In the genomic region with DNA sequence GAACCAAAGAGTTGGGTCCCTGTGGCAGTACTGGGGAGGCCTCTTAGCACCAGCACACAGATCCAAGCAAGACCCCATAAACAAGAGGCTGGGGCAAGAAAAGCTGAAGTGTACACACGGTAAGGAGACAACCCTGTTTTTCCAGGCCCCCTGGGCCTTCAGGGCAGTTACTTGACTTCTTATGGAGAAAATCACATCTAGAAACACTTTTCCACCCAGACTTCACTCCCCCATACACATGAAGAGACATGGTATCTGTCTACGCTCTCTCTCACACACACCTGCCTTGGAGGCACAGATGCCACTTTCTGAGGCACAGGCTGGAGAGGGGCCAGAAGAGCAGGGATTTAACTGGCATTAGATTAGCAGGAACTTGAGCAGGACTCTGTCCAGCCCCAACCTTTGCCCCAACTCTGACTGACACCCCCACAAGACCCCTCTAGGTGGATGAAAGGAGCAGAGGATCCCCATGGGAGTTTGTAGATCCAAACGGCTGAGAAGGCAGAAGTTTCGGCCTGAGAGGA, we compare ENCODE assay signal across 9 cellular contexts. TPM values are rescaled to one million over a fixed set of nuclear protein-coding genes. Genes with fewer than 3 reads are reported as not detected.
DNase-seq lines count a peak whose midpoint lies in the region; ATAC-seq and TF ChIP-seq lines count a peak whose summit lies in the region.
"Had no signal": no experiment of that assay in that cellular context is flagged by ENCODE, and none has a peak within 500 bp of the region (broad histone marks: within the 10 kb centered on the region; RNA-seq: fewer than 3 reads in every experiment).

No MANE protein-coding gene starts in this region.

- TF ChIP-seq CTCF in adrenal gland (IDR thresholded peaks at IDR 0.05) (no peak), liver (IDR thresholded peaks at IDR 0.05; ENCODE audit: low read depth, low read length, missing input control) (no peak), thoracic aorta (IDR thresholded peaks at IDR 0.05) (no peak)

- no peak for DNase-seq in activated T-cell treated with anti-CD3 and anti-CD28 coated beads, Interleukin-2, amount 50 U/mL, for 4 hours
- DNase-seq in activated T-cell treated with anti-CD3 and anti-CD28 coated beads, Interleukin-2, amount 50 U/mL, for 48 hours, result no peak
- peak in 3 of 7 donors; percentile 38 to 70 (median 43) for DNase-seq in adrenal gland
- DNase-seq in thoracic aorta (ENCODE audit: low spot score), result no peak
- DNase-seq in H4 (ENCODE audit: low spot score), result no peak
- DNase-seq: DMS153 had no signal

- H3K4me3 ChIP-seq in adrenal gland (peak overlapping the region in 1 of 4 donors; percentile 100), liver (ENCODE audit: low read depth in 1 of 3, low read length in 3 of 3) (peak overlapping the region; percentile 86 to 94 (median 90)), thoracic aorta (peak overlapping the region; percentile 89)

- H3K4me1 Mint-ChIP-seq in activated T-cell treated with anti-CD3 and anti-CD28 coated beads, Interleukin-2, amount 50 U/mL, for 4 hours (ENCODE audit: low read depth), result peaks cover 52% of the 10 kb centered on the region

- H3K36me3 ChIP-seq in adrenal gland (replicated peaks in 1 of 2) (peaks cover 0 to 17% of the 10 kb centered on the region in 2 donors), liver (ENCODE audit: control insufficient read depth in 4 of 4, insufficient read depth in 3 of 4, low read depth in 1 of 4, low read length in 3 of 4) (peaks cover 9 to 16% (median 13%) of the 10 kb centered on the region in 4 donors), thoracic aorta (peaks cover 15% of the 10 kb centered on the region)

- H3K36me3 Mint-ChIP-seq in activated T-cell treated with anti-CD3 and anti-CD28 coated beads, Interleukin-2, amount 50 U/mL, for 4 hours (ENCODE audit: insufficient read depth), result peaks cover 11% of the 10 kb centered on the region

- no peaks in the 10 kb centered on the region for H3K27me3 ChIP-seq in adrenal gland
- no peaks in the 10 kb centered on the region for H3K27me3 ChIP-seq in liver (ENCODE audit: control insufficient read depth in 4 of 4, insufficient read depth in 4 of 4, low read length in 3 of 4)
- no peaks in the 10 kb centered on the region for H3K27me3 ChIP-seq in thoracic aorta (replicated peaks; ENCODE audit: insufficient read depth)

- TF ChIP-seq POLR2A in adrenal gland (IDR thresholded peaks at IDR 0.05), result no peak

- peak overlapping the region; percentile 93 to 98 for H3K9ac ChIP-seq in liver (ENCODE audit: low read depth in 1 of 2, low read length in 2 of 2)

- H3K27ac ChIP-seq in adrenal gland (peak overlapping the region; percentile 87 to 98 (median 94)), liver (ENCODE audit: low read depth in 1 of 2, low read length in 2 of 2) (peak overlapping the region; percentile 89 to 90), thoracic aorta (peak overlapping the region; percentile 92 to 94)

- TF ChIP-seq RAD21 in liver (IDR thresholded peaks at IDR 0.05), result no peak

- peaks cover 53 to 58% of the 10 kb centered on the region in 2 donors for H3K4me1 ChIP-seq in adrenal gland (replicated peaks in 1 of 2)
- peaks cover 8 to 69% (median 55%) of the 10 kb centered on the region in 4 donors for H3K4me1 ChIP-seq in liver (ENCODE audit: control insufficient read depth in 4 of 4, insufficient read depth in 4 of 4, low read length in 3 of 4)
- peaks cover 34 to 60% of the 10 kb centered on the region in 2 donors for H3K4me1 ChIP-seq in thoracic aorta (ENCODE audit: control insufficient read depth in 1 of 2, low read depth in 2 of 2)

- H3K9me3 ChIP-seq in adrenal gland (replicated peaks in 1 of 3) (no peaks in the 10 kb centered on the region), liver (ENCODE audit: control insufficient read depth in 4 of 4, low read length in 3 of 4) (no peaks in the 10 kb centered on the region), thoracic aorta (no peaks in the 10 kb centered on the region)

- intact Hi-C loops in adrenal gland (cut with DNase I), result no loop called here

- H3K4me3 Mint-ChIP-seq in activated T-cell treated with anti-CD3 and anti-CD28 coated beads, Interleukin-2, amount 50 U/mL, for 4 hours, result peak overlapping the region; percentile 89

- no peaks in the 10 kb centered on the region for H3K27me3 Mint-ChIP-seq in activated T-cell treated with anti-CD3 and anti-CD28 coated beads, Interleukin-2, amount 50 U/mL, for 4 hours (ENCODE audit: low read depth)

- WGBS in adrenal gland, 4 donors, result 38 to 57% (median 52%) methylated on average over 4 of the region's 4 CpGs
- WGBS in liver, result 22% methylated on average over 4 of the region's 4 CpGs

- H3K9me3 Mint-ChIP-seq in activated T-cell treated with anti-CD3 and anti-CD28 coated beads, Interleukin-2, amount 50 U/mL, for 4 hours, result no peaks in the 10 kb centered on the region

- ATAC-seq in activated T-cell treated with anti-CD3 and anti-CD28 coated beads, Interleukin-2, amount 50 U/mL, for 4 hours, result no peak
- ATAC-seq in thoracic aorta (ENCODE audit: insufficient number of reproducible peaks, low FRiP score, low read depth) (no peak), GM21390 (IDR thresholded peaks at IDR 0.05; ENCODE audit: unreplicated experiment) (no peak), GM18520 (IDR thresholded peaks at IDR 0.05; ENCODE audit: unreplicated experiment) (no peak)

TF ChIP-seq in liver, 16 proteins besides CTCF, POLR2A, EP300 and RAD21 (continues in another document):
- TF ChIP-seq FOXA1 (IDR thresholded peaks at IDR 0.05) (no peak), JUND (IDR thresholded peaks at IDR 0.05) (no peak), TAF1 (conservative IDR thresholded peaks at IDR 0.05) (no peak), GABPA (IDR thresholded peaks at IDR 0.05 in 1 of 2, conservative IDR thresholded peaks at IDR 0.05 in 1 of 2) (no peak), SP1 (IDR thresholded peaks at IDR 0.05) (no peak), EGR1 (IDR thresholded peaks at IDR 0.05; ENCODE audit: low read depth in 2 of 2) (no peak), HNF4A (conservative IDR thresholded peaks at IDR 0.05) (peak in 1 of 2 donors; percentile 26), YY1 (IDR thresholded peaks at IDR 0.05) (no peak)
- TF ChIP-seq, protein P1, sequence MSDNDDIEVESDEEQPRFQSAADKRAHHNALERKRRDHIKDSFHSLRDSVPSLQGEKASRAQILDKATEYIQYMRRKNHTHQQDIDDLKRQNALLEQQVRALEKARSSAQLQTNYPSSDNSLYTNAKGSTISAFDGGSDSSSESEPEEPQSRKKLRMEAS (IDR thresholded peaks at IDR 0.05), result no peak
- TF ChIP-seq, protein P2, sequence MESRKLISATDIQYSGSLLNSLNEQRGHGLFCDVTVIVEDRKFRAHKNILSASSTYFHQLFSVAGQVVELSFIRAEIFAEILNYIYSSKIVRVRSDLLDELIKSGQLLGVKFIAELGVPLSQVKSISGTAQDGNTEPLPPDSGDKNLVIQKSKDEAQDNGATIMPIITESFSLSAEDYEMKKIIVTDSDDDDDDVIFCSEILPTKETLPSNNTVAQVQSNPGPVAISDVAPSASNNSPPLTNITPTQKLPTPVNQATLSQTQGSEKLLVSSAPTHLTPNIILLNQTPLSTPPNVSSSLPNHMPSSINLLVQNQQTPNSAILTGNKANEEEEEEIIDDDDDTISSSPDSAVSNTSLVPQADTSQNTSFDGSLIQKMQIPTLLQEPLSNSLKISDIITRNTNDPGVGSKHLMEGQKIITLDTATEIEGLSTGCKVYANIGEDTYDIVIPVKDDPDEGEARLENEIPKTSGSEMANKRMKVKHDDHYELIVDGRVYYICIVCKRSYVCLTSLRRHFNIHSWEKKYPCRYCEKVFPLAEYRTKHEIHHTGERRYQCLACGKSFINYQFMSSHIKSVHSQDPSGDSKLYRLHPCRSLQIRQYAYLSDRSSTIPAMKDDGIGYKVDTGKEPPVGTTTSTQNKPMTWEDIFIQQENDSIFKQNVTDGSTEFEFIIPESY (IDR thresholded peaks at IDR 0.05), result no peak

RNA-seq across cellular contexts. Expression of a gene that starts 2.2 kb away (rescaled TPM):
- total RNA-seq in activated T-cell treated with anti-CD3 and anti-CD28 coated beads, Interleukin-2, amount 50 U/mL, for 4 hours, result 100 to 1,000 TPM; 199 to 208 (median 200) TPM
- total RNA-seq in adrenal gland, result 100 to 1,000 TPM; 297 to 682 (median 505) TPM
- polyA plus RNA-seq in adrenal gland, result 100 to 1,000 TPM; 482 to 547 (median 520) TPM
- total RNA-seq in liver, result 100 to 1,000 TPM; 212 to 346 TPM
- 100 to 1,000 TPM; 215 to 340 TPM for polyA plus RNA-seq in liver
- total RNA-seq in thoracic aorta, result 100 to 1,000 TPM; 102 to 122 TPM
- total RNA-seq in H4 (2014; rRNA removed; shearing (Covaris generic)), result 97.8 and 110 TPM in 2 replicates

RNA-seq across cellular contexts. Expression of a gene that starts 9.6 kb away (rescaled TPM):
- total RNA-seq in activated T-cell treated with anti-CD3 and anti-CD28 coated beads, Interleukin-2, amount 50 U/mL, for 4 hours, result not detected
- total RNA-seq in adrenal gland (1 to 10 TPM in 2 of 8 donors, under 1 TPM in 6; 0.24 to 3.2 (median 0.54) TPM), liver (10 to 100 TPM; 15.8 to 18.2 TPM), thoracic aorta (not detected)
- polyA plus RNA-seq in adrenal gland (under 1 TPM; 0.18 to 0.56 (median 0.40) TPM), liver (10 to 100 TPM in 1 of 2 donors, 1 to 10 TPM in 1; 7.5 to 24.0 TPM)
- total RNA-seq in H4 (2014; rRNA removed; shearing (Covaris generic)), result 0.04 and 0.23 TPM in 2 replicates

RNA-seq across cellular contexts. Expression of a gene that starts 34.2 kb away (rescaled TPM):
- total RNA-seq in activated T-cell treated with anti-CD3 and anti-CD28 coated beads, Interleukin-2, amount 50 U/mL, for 4 hours, result 1 to 10 TPM; 5.0 to 7.0 (median 6.5) TPM
- total RNA-seq in adrenal gland, result 10 to 100 TPM; 13.3 to 37.5 (median 34.4) TPM
- 10 to 100 TPM in 2 of 3 donors, 1 to 10 TPM in 1; 6.0 to 12.5 (median 12.5) TPM for polyA plus RNA-seq in adrenal gland
- total RNA-seq in liver, result 10 to 100 TPM in 1 of 2 donors, 1 to 10 TPM in 1; 9.8 to 21.3 TPM
- polyA plus RNA-seq in liver, result 1 to 10 TPM; 7.3 to 8.3 TPM
- total RNA-seq in thoracic aorta, result 10 to 100 TPM; 16.9 to 28.3 TPM
- total RNA-seq in H4 (2014; rRNA removed; shearing (Covaris generic)), result 9.3 and 12.2 TPM in 2 replicates

RNA-seq across cellular contexts. Expression of a gene that starts 35.8 kb away (rescaled TPM):
- total RNA-seq in activated T-cell treated with anti-CD3 and anti-CD28 coated beads, Interleukin-2, amount 50 U/mL, for 4 hours, result 10 to 100 TPM; 11.0 to 13.7 (median 11.9) TPM
- total RNA-seq in adrenal gland, result 10 to 100 TPM; 12.3 to 25.7 (median 20.2) TPM
- polyA plus RNA-seq in adrenal gland, result 10 to 100 TPM; 10.2 to 16.1 (median 10.9) TPM
- total RNA-seq in liver, result 1 to 10 TPM; 6.1 to 9.0 TPM
- 10 to 100 TPM in 1 of 2 donors, 1 to 10 TPM in 1; 9.9 to 10.6 TPM for polyA plus RNA-seq in liver
- 10 to 100 TPM; 16.5 to 21.3 TPM for total RNA-seq in thoracic aorta
- 10.6 and 19.7 TPM in 2 replicates for total RNA-seq in H4 (2014; rRNA removed; shearing (Covaris generic))

RNA-seq across cellular contexts. Expression of a gene that starts 46.3 kb away (rescaled TPM):
- total RNA-seq in activated T-cell treated with anti-CD3 and anti-CD28 coated beads, Interleukin-2, amount 50 U/mL, for 4 hours, result 10 to 100 TPM; 37.0 to 40.7 (median 40.7) TPM
- 10 to 100 TPM; 12.6 to 46.6 (median 31.9) TPM for total RNA-seq in adrenal gland
- 10 to 100 TPM; 28.9 to 50.4 (median 41.3) TPM for polyA plus RNA-seq in adrenal gland
- total RNA-seq in liver, result 10 to 100 TPM; 20.8 to 23.7 TPM
- polyA plus RNA-seq in liver, result 1 to 10 TPM; 5.4 to 7.3 TPM
- total RNA-seq in thoracic aorta, result 10 to 100 TPM; 38.9 to 42.7 TPM
- 15.9 and 26.2 TPM in 2 replicates for total RNA-seq in H4 (2014; rRNA removed; shearing (Covaris generic))

Comparison
In these comparisons a context has a peak if more than half of its experiments do, and no peak if none do; other contexts are left out.
1. RNA of a gene that starts 9.6 kb away (total RNA-seq): 15.8 to 18.2 TPM in liver; 0.24 to 3.2 TPM in adrenal gland, not detected in thoracic aorta, 0.04 to 0.23 TPM in H4 and not detected in activated T-cell treated with anti-CD3 and anti-CD28 coated beads, Interleukin-2, amount 50 U/mL, for 4 hours; every median in the first group is over 4 times any median in the second.
2. Peak in every context shown above with its lines, with median percentiles within 50 percentile points of each other: H3K27ac ChIP-seq.